2 cellular contexts compared by ENCODE assay signal in genomic region chr18:9575558-9575957, GRCh38.
TF ChIP-seq lines count a peak whose summit lies in the region.

No MANE protein-coding gene starts in this region.

TF ChIP-seq in IMR-90, 13 proteins besides CTCF, POLR2A, EP300 and RAD21:
- TF ChIP-seq MXI1 (IDR thresholded peaks at IDR 0.05; ENCODE audit: borderline replicate concordance, low read depth, low read length) (no peak), CHD1 (IDR thresholded peaks at IDR 0.05; ENCODE audit: low read depth, low read length) (0 out of 2 replicates have a peak, but pooled peaks have one; percentile 35), MAZ (IDR thresholded peaks at IDR 0.05; ENCODE audit: borderline replicate concordance, low read depth, low read length) (no peak), CEBPB (IDR thresholded peaks at IDR 0.05; ENCODE audit: low read depth, low read length) (peak; percentile 64), USF2 (IDR thresholded peaks at IDR 0.05; ENCODE audit: low read depth, low read length) (no peak), FOS (IDR thresholded peaks at IDR 0.05; ENCODE audit: low read depth, low read length) (no peak), MAFK (IDR thresholded peaks at IDR 0.05; ENCODE audit: low read depth, low read length) (no peak), RCOR1 (IDR thresholded peaks at IDR 0.05; ENCODE audit: insufficient replicate concordance, low read length) (no peak), NFE2L2 (IDR thresholded peaks at IDR 0.05; ENCODE audit: low read depth, low read length) (no peak), BHLHE40 (IDR thresholded peaks at IDR 0.05; ENCODE audit: low read depth, low read length) (no peak), RFX5 (IDR thresholded peaks at IDR 0.05; ENCODE audit: low read depth, low read length) (0 out of 2 replicates have a peak, but pooled peaks have one; percentile 47), SMC3 (IDR thresholded peaks at IDR 0.05; ENCODE audit: low read depth, low read length) (peak; percentile 88)
- TF ChIP-seq, protein P1, sequence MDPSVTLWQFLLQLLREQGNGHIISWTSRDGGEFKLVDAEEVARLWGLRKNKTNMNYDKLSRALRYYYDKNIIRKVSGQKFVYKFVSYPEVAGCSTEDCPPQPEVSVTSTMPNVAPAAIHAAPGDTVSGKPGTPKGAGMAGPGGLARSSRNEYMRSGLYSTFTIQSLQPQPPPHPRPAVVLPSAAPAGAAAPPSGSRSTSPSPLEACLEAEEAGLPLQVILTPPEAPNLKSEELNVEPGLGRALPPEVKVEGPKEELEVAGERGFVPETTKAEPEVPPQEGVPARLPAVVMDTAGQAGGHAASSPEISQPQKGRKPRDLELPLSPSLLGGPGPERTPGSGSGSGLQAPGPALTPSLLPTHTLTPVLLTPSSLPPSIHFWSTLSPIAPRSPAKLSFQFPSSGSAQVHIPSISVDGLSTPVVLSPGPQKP (IDR thresholded peaks at IDR 0.05; ENCODE audit: borderline replicate concordance, low read depth, low read length): no peak

TF ChIP-seq in SK-N-SH, 30 proteins besides CTCF, POLR2A, EP300 and RAD21:
- no peak for TF ChIP-seq JUND (IDR thresholded peaks at IDR 0.05)
- TF ChIP-seq SMC3 (IDR thresholded peaks at IDR 0.05; ENCODE audit: low read depth, low read length): peak; percentile 23; the same call in 1 of the 2 replicates
